8 cellular contexts compared by ENCODE assay signal in the genomic region with DNA sequence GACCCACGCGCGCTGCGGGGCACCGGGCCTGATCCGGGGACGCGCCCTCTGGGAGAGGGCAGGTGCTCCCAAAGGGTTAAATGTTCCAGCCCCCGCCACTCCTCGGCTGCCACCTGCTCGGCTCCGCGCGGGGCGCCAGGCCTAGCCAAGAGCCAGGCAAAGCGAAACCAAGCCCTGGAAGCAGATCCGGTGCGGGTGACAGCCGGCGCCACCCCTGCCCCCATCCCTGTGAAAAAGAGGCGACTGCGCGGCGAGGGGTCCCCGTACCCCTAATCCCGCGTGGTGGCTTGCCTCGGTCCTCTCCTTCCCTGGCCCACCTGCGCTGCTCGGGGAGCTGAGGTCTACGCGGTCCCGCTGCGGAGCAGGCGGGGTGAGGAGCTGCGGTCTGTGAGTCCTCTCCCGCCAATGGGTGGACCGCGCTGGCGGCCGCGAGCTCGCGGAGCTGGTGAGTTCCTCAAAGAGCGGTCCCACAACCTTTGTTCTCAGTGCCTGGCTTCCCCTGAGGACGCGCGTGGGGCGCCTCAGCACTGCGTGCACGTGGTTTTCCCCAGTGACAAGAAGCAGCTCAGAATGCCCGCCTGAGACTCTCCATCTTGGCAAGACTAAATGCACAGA. TPM values are rescaled to one million over a fixed set of nuclear protein-coding genes. Genes with fewer than 3 reads are reported as not detected.
DNase-seq lines count a peak whose midpoint lies in the region; ATAC-seq and TF ChIP-seq lines count a peak whose summit lies in the region.

A gene (minus strand): TSS at position 610 of the 615 bp plus-strand sequence.

- peak within 1 kb of the TSS; percentile 69 for H3K4me2 ChIP-seq in H9 (ENCODE audit: insufficient read depth, insufficient read length, low read length)

- no peak within 1 kb of the TSS for H3K4ac ChIP-seq in H9 (ENCODE audit: low read depth, low read length)

- H3K27me3 Mint-ChIP-seq in CD4-positive, alpha-beta T cell = peaks cover 18% of the 10 kb centered on the region
- H3K27me3 Mint-ChIP-seq in H9 (ENCODE audit: low read depth) = peaks cover 49% of the 10 kb centered on the region
- H3K27me3 Mint-ChIP-seq in stimulated activated naive CD8-positive, alpha-beta T cell treated with anti-CD3 and anti-CD28 coated beads, Interleukin-15, amount 100 ng/mL, for 72 hours = peaks cover 69% of the 10 kb centered on the region

- no peak within 1 kb of the TSS for H2AFZ ChIP-seq in H9 (ENCODE audit: low read length)

- no peak within 1 kb of the TSS for H4K8ac ChIP-seq in H9 (replicated peaks; ENCODE audit: insufficient read length, low read depth, low read length)

- H3K56ac ChIP-seq in H9 (ENCODE audit: insufficient read length, low read depth, low read length) = no peak within 1 kb of the TSS

- H2AK5ac ChIP-seq in H9 (ENCODE audit: insufficient read length, low read length) = no peak within 1 kb of the TSS

- peak; percentile 9 to 49 (median 26) for DNase-seq in CD4-positive, alpha-beta T cell
- DNase-seq in H9 (peak; percentile 61), NOMO-1 treated with dmso at 0.1 percent for 144 hours (lab: John Stamatoyannopoulos, UW; ENCODE audit: unreplicated experiment) (peak; percentile 28), fibroblast of gingiva (ENCODE audit: low read depth) (peak; percentile 59), myocyte (ENCODE audit: low read depth) (peak; percentile 82)
- peak; percentile 12 to 17 for DNase-seq in activated T-helper 1 cell treated with anti-CD3 and anti-CD28 coated beads, Interleukin-2, amount 50 U/mL, for 16 hours (ENCODE audit: low read depth in 1 of 2, low spot score in 1 of 2)
- peak; percentile 43 to 53 for DNase-seq in stimulated activated naive CD8-positive, alpha-beta T cell treated with anti-CD3 and anti-CD28 coated beads, Interleukin-15, amount 100 ng/mL, for 72 hours

- no peak within 1 kb of the TSS for H3T11ph ChIP-seq in H9 (ENCODE audit: low read length)

- H4K20me1 ChIP-seq in H9 (ENCODE audit: control insufficient read depth, insufficient read depth, insufficient read length) = no peaks in the 10 kb centered on the region

- peak; percentile 88 for ATAC-seq in CD4-positive, alpha-beta T cell (ENCODE audit: poor library complexity)
- ATAC-seq in stimulated activated naive CD8-positive, alpha-beta T cell treated with anti-CD3 and anti-CD28 coated beads, Interleukin-15, amount 100 ng/mL, for 72 hours = peak; percentile 88
- ATAC-seq in HG02884 (IDR thresholded peaks at IDR 0.05; ENCODE audit: unreplicated experiment) = no peak

- H2BK20ac ChIP-seq in H9 (ENCODE audit: low read depth, low read length, poor library complexity, severe bottlenecking) = no peak within 1 kb of the TSS

- no peaks in the 10 kb centered on the region for H3K27me3 ChIP-seq in CD4-positive, alpha-beta T cell (ENCODE audit: control insufficient read depth, insufficient read depth, low read length)
- peaks cover 3% of the 10 kb centered on the region; the same call in 1 of the 2 replicates for H3K27me3 ChIP-seq in H9 (ENCODE audit: insufficient read depth, low read length)

- whole genome bisulfite sequencing in H9 (ENCODE audit: extremely low coverage, insufficient read length, low lambda C conversion rate) = no CpG with 5 or more reads among the region's 52 CpGs

- peaks cover 18% of the 10 kb centered on the region for H3K4me1 Mint-ChIP-seq in CD4-positive, alpha-beta T cell (ENCODE audit: low read depth)
- H3K4me1 Mint-ChIP-seq in H9 = peaks cover 32 to 36% of the 10 kb centered on the region in 2 experiments
- H3K4me1 Mint-ChIP-seq in stimulated activated naive CD8-positive, alpha-beta T cell treated with anti-CD3 and anti-CD28 coated beads, Interleukin-15, amount 100 ng/mL, for 72 hours = peaks cover 11% of the 10 kb centered on the region

- H3K27ac ChIP-seq in CD4-positive, alpha-beta T cell (ENCODE audit: low read depth, low read length) = no peak within 1 kb of the TSS
- no peak within 1 kb of the TSS for H3K27ac ChIP-seq in H9 (ENCODE audit: insufficient read length, low read depth, low read length)

- no peak within 1 kb of the TSS for H4K5ac ChIP-seq in H9 (ENCODE audit: insufficient read length, low read depth, low read length)

- CTCF ChIA-PET in CD4-positive, alpha-beta T cell (lab: Charles Lee) = no interaction called here

- H4K91ac ChIP-seq in H9 (ENCODE audit: insufficient read length, low read depth, low read length) = no peak within 1 kb of the TSS

- no peak within 1 kb of the TSS for H2BK12ac ChIP-seq in H9 (ENCODE audit: insufficient read length, low read depth, low read length)

- H3K9ac ChIP-seq in H9 (ENCODE audit: extremely low read depth, insufficient read length, low read length) = no peak within 1 kb of the TSS

- peak within 1 kb of the TSS; percentile 19 for H3K27ac Mint-ChIP-seq in CD4-positive, alpha-beta T cell
- no peak within 1 kb of the TSS for H3K27ac Mint-ChIP-seq in H9
- H3K27ac Mint-ChIP-seq in stimulated activated naive CD8-positive, alpha-beta T cell treated with anti-CD3 and anti-CD28 coated beads, Interleukin-15, amount 100 ng/mL, for 72 hours = peak within 1 kb of the TSS; percentile 28

- no peaks in the 10 kb centered on the region for H3K79me2 ChIP-seq in H9 (ENCODE audit: insufficient read depth, low read length)

- H3K79me1 ChIP-seq in H9 (ENCODE audit: insufficient read depth, low read depth, low read length, poor library complexity, severe bottlenecking) = no peaks in the 10 kb centered on the region

- H3K9me3 Mint-ChIP-seq in CD4-positive, alpha-beta T cell = no peaks in the 10 kb centered on the region
- H3K9me3 Mint-ChIP-seq in H9 = no peaks in the 10 kb centered on the region
- no peaks in the 10 kb centered on the region for H3K9me3 Mint-ChIP-seq in stimulated activated naive CD8-positive, alpha-beta T cell treated with anti-CD3 and anti-CD28 coated beads, Interleukin-15, amount 100 ng/mL, for 72 hours

- TF ChIP-seq CTCF in CD4-positive, alpha-beta T cell (IDR thresholded peaks at IDR 0.05) = no peak
- 0 out of 3 replicates have a peak, but pooled peaks have one; percentile 7 for TF ChIP-seq CTCF in H9 (conservative IDR thresholded peaks at IDR 0.05)

- no peak within 1 kb of the TSS for H2BK5ac ChIP-seq in H9 (ENCODE audit: insufficient read length, low read length)

- no peak within 1 kb of the TSS for H3K23ac ChIP-seq in H9 (ENCODE audit: insufficient read length, low read depth, low read length)

- H3K36me3 Mint-ChIP-seq in CD4-positive, alpha-beta T cell (ENCODE audit: low read depth) = no peaks in the 10 kb centered on the region
- no peaks in the 10 kb centered on the region; a peak in 1 of 7 replicates for H3K36me3 Mint-ChIP-seq in H9 (ENCODE audit: insufficient read depth in 1 of 3, low read depth in 3 of 3)

- peak within 1 kb of the TSS; percentile 54 for H3K18ac ChIP-seq in H9 (ENCODE audit: insufficient read length, low read depth, low read length)

- H3K4me3 Mint-ChIP-seq in CD4-positive, alpha-beta T cell = peak within 1 kb of the TSS; percentile 86
- peak within 1 kb of the TSS; percentile 69 to 80 for H3K4me3 Mint-ChIP-seq in H9
- peak within 1 kb of the TSS; percentile 70 to 79 for H3K4me3 Mint-ChIP-seq in stimulated activated naive CD8-positive, alpha-beta T cell treated with anti-CD3 and anti-CD28 coated beads, Interleukin-15, amount 100 ng/mL, for 72 hours

- intact Hi-C loops in CD4-positive, alpha-beta T cell (cut with DNase I, micrococcal nuclease) = no loop called here

- no peak within 1 kb of the TSS for H2BK15ac ChIP-seq in H9 (ENCODE audit: low read depth, low read length)

- H3K23me2 ChIP-seq in H9 (ENCODE audit: insufficient read length, low read depth, low read length, poor library complexity, severe bottlenecking) = peaks cover 11% of the 10 kb centered on the region

- no peak within 1 kb of the TSS for H2BK120ac ChIP-seq in H9 (ENCODE audit: low read depth, low read length, poor library complexity, severe bottlenecking)

- no peaks in the 10 kb centered on the region for H3K4me1 ChIP-seq in H9 (ENCODE audit: insufficient read depth, low read length)

- H3K14ac ChIP-seq in H9 (ENCODE audit: insufficient read depth, low read length) = peak within 1 kb of the TSS; percentile 83

- POLR2A ChIA-PET in CD4-positive, alpha-beta T cell (lab: Charles Lee) = no interaction called here

- H3K9me3 ChIP-seq in CD4-positive, alpha-beta T cell (ENCODE audit: control insufficient read depth, low read length) = no peaks in the 10 kb centered on the region
- H3K9me3 ChIP-seq in H9 (ENCODE audit: control insufficient read depth, low read depth, low read length) = no peaks in the 10 kb centered on the region

RNA-seq across cellular contexts. Expression of the gene that starts here (rescaled TPM):
- total RNA-seq in CD4-positive, alpha-beta T cell = 10 to 100 TPM in 1 of 2 experiments, 1 to 10 TPM in 1; 9.1 to 10.6 TPM
- total RNA-seq in H9 (2021) (2.2 and 2.8 TPM in 2 replicates), myocyte (15.0 and 18.9 TPM in 2 replicates)
- polyA plus RNA-seq in myocyte (2012) = 18.5 TPM

Comparison
In these comparisons a context has a peak if more than half of its experiments do, and no peak if none do; other contexts are left out.
1. DNase-seq: peak in every context shown above with its lines; median percentile 82 in myocyte; 61 in H9; 59 in fibroblast of gingiva; 48 in stimulated activated naive CD8-positive, alpha-beta T cell treated with anti-CD3 and anti-CD28 coated beads, Interleukin-15, amount 100 ng/mL, for 72 hours; 28 in NOMO-1 treated with dmso at 0.1 percent for 144 hours; 26 in CD4-positive, alpha-beta T cell; 14 in activated T-helper 1 cell treated with anti-CD3 and anti-CD28 coated beads, Interleukin-2, amount 50 U/mL, for 16 hours.
2. H3K27ac Mint-ChIP-seq: peak in CD4-positive, alpha-beta T cell (single experiment) and stimulated activated naive CD8-positive, alpha-beta T cell treated with anti-CD3 and anti-CD28 coated beads, Interleukin-15, amount 100 ng/mL, for 72 hours (2 of 2); none in H9 (0 of 3).
3. Peak in every context shown above with its lines, with median percentiles within 50 percentile points of each other: H3K4me3 Mint-ChIP-seq.